Comparison of ENCODE assay signal across 10 cellular contexts in genomic region chr7:65979583-65980477, GRCh38. TPM values are rescaled to one million over a fixed set of nuclear protein-coding genes. Genes with fewer than 3 reads are reported as not detected.
DNase-seq lines count a peak whose midpoint lies in the region; ATAC-seq and FAIRE-seq lines count a peak whose summit lies in the region.
"Had no signal": no experiment of that assay in that cellular context is flagged by ENCODE, and none has a peak within 500 bp of the region (broad histone marks: within the 10 kb centered on the region; RNA-seq: fewer than 3 reads in every experiment).

No MANE protein-coding gene starts in this region.

- H3K27me3 ChIP-seq in muscle layer of duodenum (ENCODE audit: low read depth, low read length): no peaks in the 10 kb centered on the region

- no peak overlapping the region for H3K4me3 ChIP-seq in muscle layer of duodenum (ENCODE audit: low read depth in 1 of 2, low read length in 2 of 2)

- no peaks in the 10 kb centered on the region for H3K9me3 Mint-ChIP-seq in stimulated activated naive CD8-positive, alpha-beta T cell treated with anti-CD3 and anti-CD28 coated beads, Interleukin-15, Interleukin-2, amounts not matched to agents 100 ng/mL and 50 ng/mL, for 24 hours
- no peaks in the 10 kb centered on the region for H3K9me3 Mint-ChIP-seq in activated naive CD8-positive, alpha-beta T cell treated with anti-CD3 and anti-CD28 coated beads for 36 hours

- peaks cover 19% of the 10 kb centered on the region for H3K36me3 Mint-ChIP-seq in stimulated activated naive CD8-positive, alpha-beta T cell treated with anti-CD3 and anti-CD28 coated beads, Interleukin-15, Interleukin-2, amounts not matched to agents 100 ng/mL and 50 ng/mL, for 24 hours (ENCODE audit: low read depth)
- H3K36me3 Mint-ChIP-seq in activated naive CD8-positive, alpha-beta T cell treated with anti-CD3 and anti-CD28 coated beads for 36 hours: peaks cover 11% of the 10 kb centered on the region

- no peaks in the 10 kb centered on the region for H3K27me3 Mint-ChIP-seq in stimulated activated naive CD8-positive, alpha-beta T cell treated with anti-CD3 and anti-CD28 coated beads, Interleukin-15, Interleukin-2, amounts not matched to agents 100 ng/mL and 50 ng/mL, for 24 hours
- H3K27me3 Mint-ChIP-seq in activated naive CD8-positive, alpha-beta T cell treated with anti-CD3 and anti-CD28 coated beads for 36 hours: no peaks in the 10 kb centered on the region

- H3K4me1 Mint-ChIP-seq in stimulated activated naive CD8-positive, alpha-beta T cell treated with anti-CD3 and anti-CD28 coated beads, Interleukin-15, Interleukin-2, amounts not matched to agents 100 ng/mL and 50 ng/mL, for 24 hours (ENCODE audit: low read depth): peaks cover 8% of the 10 kb centered on the region
- peaks cover 7% of the 10 kb centered on the region for H3K4me1 Mint-ChIP-seq in activated naive CD8-positive, alpha-beta T cell treated with anti-CD3 and anti-CD28 coated beads for 36 hours

- H3K9me3 ChIP-seq in muscle layer of duodenum (ENCODE audit: control insufficient read depth in 1 of 2, low read length in 2 of 2): no peaks in the 10 kb centered on the region
- H3K9me3 ChIP-seq: prostate gland had no signal

- no peak for DNase-seq in stimulated activated naive CD8-positive, alpha-beta T cell treated with anti-CD3 and anti-CD28 coated beads, Interleukin-15, Interleukin-2, amounts not matched to agents 100 U/mL and 50 U/mL, for 24 hours
- no peak for DNase-seq in activated naive CD8-positive, alpha-beta T cell treated with anti-CD3 and anti-CD28 coated beads for 36 hours
- DNase-seq in NCI-H2171 treated with DMSO at 0.1 percent for 48 hours (lab: John Stamatoyannopoulos, UW) (no peak), RCC 7860 (ENCODE audit: low spot score) (no peak), inferior parietal cortex (ENCODE audit: extremely low spot score) (no peak)
- DNase-seq: NCI-H1436 had no signal

- ATAC-seq in stimulated activated naive CD8-positive, alpha-beta T cell treated with anti-CD3 and anti-CD28 coated beads, Interleukin-15, Interleukin-2, amounts not matched to agents 100 U/mL and 50 U/mL, for 24 hours: no peak
- ATAC-seq in GM21576 (IDR thresholded peaks at IDR 0.05; ENCODE audit: unreplicated experiment): no peak

- H3K27ac Mint-ChIP-seq in stimulated activated naive CD8-positive, alpha-beta T cell treated with anti-CD3 and anti-CD28 coated beads, Interleukin-15, Interleukin-2, amounts not matched to agents 100 ng/mL and 50 ng/mL, for 24 hours: peak overlapping the region; percentile 89
- H3K27ac Mint-ChIP-seq in activated naive CD8-positive, alpha-beta T cell treated with anti-CD3 and anti-CD28 coated beads for 36 hours: peak overlapping the region; percentile 89

- H3K27ac ChIP-seq in muscle layer of duodenum (ENCODE audit: low read length): peak overlapping the region; percentile 39
- H3K27ac ChIP-seq: prostate gland had no signal

- H3K4me1 ChIP-seq in muscle layer of duodenum (ENCODE audit: control insufficient read depth in 1 of 2, insufficient read depth in 2 of 2, low read length in 2 of 2): peaks cover 0 to 19% of the 10 kb centered on the region in 2 donors

- peaks cover 14 to 34% of the 10 kb centered on the region in 2 donors for H3K36me3 ChIP-seq in muscle layer of duodenum (ENCODE audit: control insufficient read depth in 1 of 2, insufficient read depth in 2 of 2, low read length in 2 of 2)
- H3K36me3 ChIP-seq: prostate gland had no signal

- peak overlapping the region; percentile 86 for H3K4me3 Mint-ChIP-seq in stimulated activated naive CD8-positive, alpha-beta T cell treated with anti-CD3 and anti-CD28 coated beads, Interleukin-15, Interleukin-2, amounts not matched to agents 100 ng/mL and 50 ng/mL, for 24 hours
- peak overlapping the region; percentile 88 for H3K4me3 Mint-ChIP-seq in activated naive CD8-positive, alpha-beta T cell treated with anti-CD3 and anti-CD28 coated beads for 36 hours

- FAIRE-seq in RCC 7860 (lab: Jason Lieb, UNC): no peak

RNA-seq across cellular contexts. Expression of gene GUSB, which starts 2.2 kb away (rescaled TPM):
- 10 to 100 TPM; 49.2 to 49.9 TPM for total RNA-seq in activated naive CD8-positive, alpha-beta T cell treated with anti-CD3 and anti-CD28 coated beads for 36 hours
